8 cellular contexts compared by ENCODE assay signal in genomic region chr10:60731134-60731883, GRCh38. TPM values are rescaled to one million over a fixed set of nuclear protein-coding genes. Genes with fewer than 3 reads are reported as not detected.
DNase-seq lines count a peak whose midpoint lies in the region; ATAC-seq and TF ChIP-seq lines count a peak whose summit lies in the region.

No MANE protein-coding gene starts in this region.

- H3K27me3 Mint-ChIP-seq in neural crest cell (ENCODE audit: low read depth) = peaks cover 41% of the 10 kb centered on the region

- ATAC-seq in GM19438 (IDR thresholded peaks at IDR 0.05; ENCODE audit: low read depth, unreplicated experiment) = peak; percentile 69
- peak; percentile 92 for ATAC-seq in HG03378 (IDR thresholded peaks at IDR 0.05; ENCODE audit: unreplicated experiment)
- peak; percentile 37 to 64 for ATAC-seq in activated naive CD4-positive, alpha-beta T cell treated with anti-CD3 and anti-CD28 coated beads, Interleukin-2, amount 50 U/mL, for 72 hours

- peak overlapping the region; percentile 58 to 86 for H3K27ac Mint-ChIP-seq in activated naive CD4-positive, alpha-beta T cell treated with anti-CD3 and anti-CD28 coated beads, Interleukin-2, amount 50 U/mL, for 72 hours
- no peak overlapping the region for H3K27ac Mint-ChIP-seq in neural crest cell (ENCODE audit: unreplicated experiment)

- H3K9me3 Mint-ChIP-seq in activated naive CD4-positive, alpha-beta T cell treated with anti-CD3 and anti-CD28 coated beads, Interleukin-2, amount 50 U/mL, for 72 hours = no peaks in the 10 kb centered on the region
- no peaks in the 10 kb centered on the region for H3K9me3 Mint-ChIP-seq in neural crest cell

- DNase-seq in CD1c-positive myeloid dendritic cell (ENCODE audit: extremely low spot score) = peak; percentile 13
- peak in 1 of 2 donors; percentile 40 for DNase-seq in activated naive CD4-positive, alpha-beta T cell treated with anti-CD3 and anti-CD28 coated beads, Interleukin-2, amount 50 U/mL, for 72 hours (ENCODE audit: low spot score in 2 of 2)
- no peak for DNase-seq in neural crest cell (ENCODE audit: low read depth, low spot score)
- DNase-seq in activated CD4-positive, CD25-positive, alpha-beta regulatory T cell (lab: John Stamatoyannopoulos, UW) = no peak
- no peak for DNase-seq in NCI-H187 treated with DMSO at 0.1 percent for 48 hours (lab: John Stamatoyannopoulos, UW)
- no peak for DNase-seq in hippocampal formation (lab: John Stamatoyannopoulos, UW)

- peak overlapping the region; percentile 85 for H3K4me3 Mint-ChIP-seq in neural crest cell

- H3K4me1 Mint-ChIP-seq in neural crest cell = peaks cover 6% of the 10 kb centered on the region

- no peak for TF ChIP-seq CTCF in neural crest cell (conservative IDR thresholded peaks at IDR 0.05)

- H3K36me3 Mint-ChIP-seq in activated naive CD4-positive, alpha-beta T cell treated with anti-CD3 and anti-CD28 coated beads, Interleukin-2, amount 50 U/mL, for 72 hours = peaks cover 5 to 12% of the 10 kb centered on the region in 2 donors
- no peaks in the 10 kb centered on the region for H3K36me3 Mint-ChIP-seq in neural crest cell (ENCODE audit: low read depth)

RNA-seq across cellular contexts. Expression of gene CDK1, which starts 47.0 kb away (rescaled TPM):
- 100 to 1,000 TPM; 121 to 233 TPM for total RNA-seq in activated naive CD4-positive, alpha-beta T cell treated with anti-CD3 and anti-CD28 coated beads, Interleukin-2, amount 50 U/mL, for 72 hours
- total RNA-seq in neural crest cell = 92.8 and 94.7 TPM in 2 replicates
